Comparison of ENCODE assay signal across 33 cellular contexts in the genomic region with DNA sequence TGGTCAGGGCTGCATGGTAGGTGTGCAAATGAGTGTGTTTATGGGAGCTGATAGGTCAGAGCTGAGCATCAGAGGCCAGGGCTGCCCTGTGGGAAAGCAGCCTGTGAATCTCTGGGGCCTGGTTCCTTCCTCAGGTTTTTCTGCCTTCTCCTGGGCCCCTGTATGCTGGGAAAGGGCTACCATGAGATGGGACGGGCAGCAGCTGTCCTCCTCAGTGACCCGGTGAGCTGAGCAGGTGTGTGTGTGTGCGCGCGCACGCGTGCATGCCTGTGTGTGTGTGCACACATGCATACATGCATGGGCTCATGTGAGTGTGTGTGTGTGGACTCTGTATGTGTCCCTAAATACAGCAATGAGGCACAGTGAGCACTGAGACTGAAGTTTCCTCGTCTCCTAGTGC. TPM values are rescaled to one million over a fixed set of nuclear protein-coding genes. Genes with fewer than 3 reads are reported as not detected.
"Had no signal": no experiment of that assay in that cellular context is flagged by ENCODE, and none has a peak within 500 bp of the region (broad histone marks: within the 10 kb centered on the region; RNA-seq: fewer than 3 reads in every experiment).

No MANE protein-coding gene starts in this region.

- H3K4me3 Mint-ChIP-seq: activated CD4-positive, alpha-beta memory T cell treated with anti-CD3 and anti-CD28 coated beads, Interleukin-2, amount 10 ng/mL, durations not matched to agents 7 days and 5 days; activated CD4-positive, alpha-beta T cell treated with anti-CD3 and anti-CD28 coated beads, Interleukin-2, amount 10 ng/mL, durations not matched to agents 7 days and 5 days; activated naive CD4-positive, alpha-beta T cell treated with anti-CD3 and anti-CD28 coated beads, Interleukin-2, amount 10 ng/mL, durations not matched to agents 7 days and 5 days; activated T-cell treated with anti-CD3 and anti-CD28 coated beads, Interleukin-2, amount 50 U/mL, for 24 hours; activated T-cell treated with anti-CD3 and anti-CD28 coated beads, Interleukin-2, amount 50 U/mL, for 72 hours; dendritic cell treated with granulocyte-macrophage colony-stimulating factor and Interleukin-4, amounts not matched to agents 40 ng/mL and 50 ng/mL, for 4 days had no signal

- H3K9me3 ChIP-seq: ascending aorta, esophagus muscularis mucosa, gastroesophageal sphincter had no signal

- H3K9me3 Mint-ChIP-seq: activated CD4-positive, alpha-beta memory T cell treated with anti-CD3 and anti-CD28 coated beads, Interleukin-2, amount 10 ng/mL, durations not matched to agents 7 days and 5 days; activated CD4-positive, alpha-beta T cell treated with anti-CD3 and anti-CD28 coated beads, Interleukin-2, amount 10 ng/mL, durations not matched to agents 7 days and 5 days; activated naive CD4-positive, alpha-beta T cell treated with anti-CD3 and anti-CD28 coated beads, Interleukin-2, amount 10 ng/mL, durations not matched to agents 7 days and 5 days; activated naive CD4-positive, alpha-beta T cell treated with anti-CD3 and anti-CD28 coated beads, Interleukin-2, amount 50 U/mL, for 72 hours; activated naive CD8-positive, alpha-beta T cell treated with anti-CD3 and anti-CD28 coated beads, Interleukin-2, amount 10 ng/mL, durations not matched to agents 7 days and 5 days; activated T-cell treated with anti-CD3 and anti-CD28 coated beads, Interleukin-2, amount 50 U/mL, for 24 hours; activated T-cell treated with anti-CD3 and anti-CD28 coated beads, Interleukin-2, amount 50 U/mL, for 72 hours; dendritic cell treated with granulocyte-macrophage colony-stimulating factor and Interleukin-4, amounts not matched to agents 40 ng/mL and 50 ng/mL, for 4 days; effector memory CD8-positive, alpha-beta T cell; WTC11 had no signal

- H3K27ac Mint-ChIP-seq: activated CD4-positive, alpha-beta memory T cell treated with anti-CD3 and anti-CD28 coated beads, Interleukin-2, amount 10 ng/mL, durations not matched to agents 7 days and 5 days; activated CD4-positive, alpha-beta T cell treated with anti-CD3 and anti-CD28 coated beads, Interleukin-2, amount 10 ng/mL, durations not matched to agents 7 days and 5 days; activated naive CD4-positive, alpha-beta T cell treated with anti-CD3 and anti-CD28 coated beads, Interleukin-2, amount 10 ng/mL, durations not matched to agents 7 days and 5 days; activated naive CD4-positive, alpha-beta T cell treated with anti-CD3 and anti-CD28 coated beads, Interleukin-2, amount 50 U/mL, for 72 hours; activated naive CD8-positive, alpha-beta T cell treated with anti-CD3 and anti-CD28 coated beads, Interleukin-2, amount 10 ng/mL, durations not matched to agents 7 days and 5 days; activated T-cell treated with anti-CD3 and anti-CD28 coated beads, Interleukin-2, amount 50 U/mL, for 24 hours; activated T-cell treated with anti-CD3 and anti-CD28 coated beads, Interleukin-2, amount 50 U/mL, for 72 hours; dendritic cell treated with granulocyte-macrophage colony-stimulating factor and Interleukin-4, amounts not matched to agents 40 ng/mL and 50 ng/mL, for 4 days; WTC11 had no signal

- H3K27ac ChIP-seq: ascending aorta, brain microvascular endothelial cell, coronary artery, dorsolateral prefrontal cortex, esophagus muscularis mucosa, gastroesophageal sphincter, VCaP had no signal

- H3K4me3 ChIP-seq: ascending aorta, coronary artery, esophagus muscularis mucosa, gastroesophageal sphincter had no signal

- H3K27me3 ChIP-seq: ascending aorta, brain microvascular endothelial cell, dorsolateral prefrontal cortex, esophagus muscularis mucosa, gastroesophageal sphincter had no signal

- H3K36me3 ChIP-seq: ascending aorta, brain microvascular endothelial cell, esophagus muscularis mucosa, gastroesophageal sphincter had no signal

- H3K36me3 Mint-ChIP-seq: activated naive CD4-positive, alpha-beta T cell treated with anti-CD3 and anti-CD28 coated beads, Interleukin-2, amount 10 ng/mL, durations not matched to agents 7 days and 5 days; activated naive CD4-positive, alpha-beta T cell treated with anti-CD3 and anti-CD28 coated beads, Interleukin-2, amount 50 U/mL, for 72 hours; activated naive CD8-positive, alpha-beta T cell treated with anti-CD3 and anti-CD28 coated beads, Interleukin-2, amount 10 ng/mL, durations not matched to agents 7 days and 5 days; WTC11 had no signal

- DNase-seq: activated CD4-positive, alpha-beta memory T cell treated with anti-CD3 and anti-CD28 coated beads, Interleukin-2, amount 10 ng/mL, durations not matched to agents 7 days and 5 days; activated CD4-positive, alpha-beta T cell treated with anti-CD3 and anti-CD28 coated beads for 1 hour; activated CD4-positive, alpha-beta T cell treated with anti-CD3 and anti-CD28 coated beads for 4 hours; activated CD4-positive, alpha-beta T cell treated with anti-CD3 and anti-CD28 coated beads, Interleukin-2, amount 10 ng/mL, durations not matched to agents 7 days and 5 days; activated CD4-positive, alpha-beta T cell treated with anti-CD3 and anti-CD28 coated beads, Interleukin-2, amount 50 U/mL, for 4 hours; activated CD8-positive, alpha-beta memory T cell treated with anti-CD3 and anti-CD28 coated beads, Interleukin-2, amount 50 U/mL, for 48 hours; activated gamma-delta T cell; activated naive CD4-positive, alpha-beta T cell; activated naive CD4-positive, alpha-beta T cell treated with anti-CD3 and anti-CD28 coated beads, Interleukin-2, amount 10 ng/mL, durations not matched to agents 7 days and 5 days; activated naive CD8-positive, alpha-beta T cell treated with anti-CD3 and anti-CD28 coated beads, Interleukin-2, amount 10 ng/mL, durations not matched to agents 7 days and 5 days; activated T-cell treated with anti-CD3 and anti-CD28 coated beads for 4 hours; activated T-cell treated with anti-CD3 and anti-CD28 coated beads, Interleukin-2, amount 50 U/mL, for 24 hours; activated T-cell treated with anti-CD3 and anti-CD28 coated beads, Interleukin-2, amount 50 U/mL, for 72 hours; brain microvascular endothelial cell; central memory CD4-positive, alpha-beta T cell; cerebellar nuclear complex; effector CD4-positive, alpha-beta T cell; effector memory CD8-positive, alpha-beta T cell; erythroblast; foreskin melanocyte; T-helper 1 cell; T-helper 2 cell had no signal

RNA-seq across cellular contexts. Expression of a gene that starts 2.3 kb away (rescaled TPM):
- total RNA-seq: ascending aorta, esophagus muscularis mucosa, fibroblast of lung, fibroblast of villous mesenchyme, gastroesophageal sphincter had no signal
- polyA plus RNA-seq: fibroblast of lung had no signal
